ENCODE assay signal across 8 cellular contexts in genomic region chr3:155854147-155854940, GRCh38. TPM values are rescaled to one million over a fixed set of nuclear protein-coding genes. Genes with fewer than 3 reads are reported as not detected.
DNase-seq lines count a peak whose midpoint lies in the region; ATAC-seq and TF ChIP-seq lines count a peak whose summit lies in the region.

TSS of gene SLC33A1 (minus strand) at chr3:155854427. CDS start at chr3:155853997, 430 bp downstream.

- peak within 1 kb of the TSS; percentile 99 for H3K27ac Mint-ChIP-seq in neural progenitor cell

- peaks cover 3% of the 10 kb centered on the region for H3K36me3 Mint-ChIP-seq in neural progenitor cell

- H3K4me3 ChIP-seq in neural progenitor cell = peak within 1 kb of the TSS; percentile 87

- peaks cover 3% of the 10 kb centered on the region for H3K9me3 Mint-ChIP-seq in neural progenitor cell

- H3K4me1 ChIP-seq in foreskin keratinocyte (peaks cover 9% of the 10 kb centered on the region), neural progenitor cell (peaks cover 19% of the 10 kb centered on the region)

- CTCF ChIA-PET in HEK293T (lab: Yijun Ruan, JAX) = interaction anchor here (1.0 kb wide), 1 partner anchor 15 kb away, joined by 4 read pairs; no protein-coding TSS in a partner anchor

- POLR2A ChIA-PET in HEK293T (lab: Yijun Ruan, JAX) = interaction anchor here (1.8 to 2.1 kb wide), 2 partner anchors 16 to 48 kb away, joined by 11 to 12 read pairs; partner anchors contain the start of genes C3orf33 and GMPS

- ATAC-seq in foreskin keratinocyte = peak; percentile 95

- in situ Hi-C loops in SK-MEL-5 (cut with HindIII; ENCODE audit: low pct_unique_long_range_greater_than_20kb, low sequenced_read_pairs) = no loop called here

- H3K4me2 ChIP-seq in neural progenitor cell = peak within 1 kb of the TSS; percentile 96

- no peaks in the 10 kb centered on the region for H3K36me3 ChIP-seq in neural progenitor cell

- H3K27me3 ChIP-seq in foreskin keratinocyte (no peaks in the 10 kb centered on the region), neural progenitor cell (peaks cover 5% of the 10 kb centered on the region)

- H3K27ac ChIP-seq in foreskin keratinocyte = peak within 1 kb of the TSS; percentile 88
- peak within 1 kb of the TSS; percentile 0 for H3K27ac ChIP-seq in neural progenitor cell

- peaks cover 17% of the 10 kb centered on the region for H4K20me1 ChIP-seq in neural progenitor cell (ENCODE audit: low read depth)

- peaks cover 5% of the 10 kb centered on the region for H3K27me3 Mint-ChIP-seq in neural progenitor cell (ENCODE audit: insufficient read depth, low read depth)

- peak within 1 kb of the TSS; percentile 79 for H3K9ac ChIP-seq in neural progenitor cell

- peaks cover 26% of the 10 kb centered on the region for H3K4me1 Mint-ChIP-seq in neural progenitor cell

- H3K9me3 ChIP-seq in neural progenitor cell (ENCODE audit: low read depth) = no peaks in the 10 kb centered on the region

- TF ChIP-seq CTCF in foreskin keratinocyte (conservative IDR thresholded peaks at IDR 0.05) (peak; percentile 7), neural progenitor cell (IDR thresholded peaks at IDR 0.05) (no peak)

- H3K79me2 ChIP-seq in neural progenitor cell (ENCODE audit: low read depth) = peaks cover 47% of the 10 kb centered on the region

- H3F3A ChIP-seq in neural progenitor cell (ENCODE audit: low read depth) = peaks cover 13% of the 10 kb centered on the region

- peak within 1 kb of the TSS; percentile 99 for H3K4me3 Mint-ChIP-seq in neural progenitor cell

- DNase-seq in GF-D8 (lab: John Stamatoyannopoulos, UW) = peak; percentile 100
- DNase-seq in HEK293T (ENCODE audit: extremely low spot score) = peak; percentile 96
- DNase-seq in MV-4-11 (lab: John Stamatoyannopoulos, UW) = peak; percentile 99
- peak; percentile 99 for DNase-seq in SK-MEL-5 (ENCODE audit: low read depth, low spot score)
- DNase-seq in activated naive CD4-positive, alpha-beta T cell treated with Interleukin-2 at 50 U/mL for 16 hours = peak; percentile 99
- DNase-seq in foreskin keratinocyte = peak; percentile 98 to 99
- DNase-seq in neural progenitor cell (ENCODE audit: low spot score) = peak; percentile 98
- peak; percentile 99 for DNase-seq in stromal cell of bone marrow (ENCODE audit: low read depth)

- H2AFZ ChIP-seq in neural progenitor cell (replicated peaks) = peak within 1 kb of the TSS; percentile 90

TF ChIP-seq in HEK293T, 16 proteins besides CTCF, POLR2A, EP300 and RAD21:
- TF ChIP-seq SUZ12 (IDR thresholded peaks at IDR 0.05) (no peak), CTBP1 (IDR thresholded peaks at IDR 0.05; ENCODE audit: borderline replicate concordance) (peak; percentile 93), PKNOX1 (IDR thresholded peaks at IDR 0.05) (peak; percentile 85), L3MBTL2 (conservative IDR thresholded peaks at IDR 0.05) (peak; percentile 94), NFRKB (IDR thresholded peaks at IDR 0.05) (no peak), HDGF (IDR thresholded peaks at IDR 0.05; ENCODE audit: borderline replicate concordance) (no peak), ARNT (IDR thresholded peaks at IDR 0.05) (0 out of 2 replicates have a peak, but pooled peaks have one; percentile 61), ELF4 (IDR thresholded peaks at IDR 0.05) (peak; percentile 59; the same call in 1 of the 2 replicates)
TF ChIP-seq in HEK293T: peak in this region for 5.

RNA-seq across cellular contexts. Expression of gene SLC33A1, which starts in this region (rescaled TPM):
- 60.9 and 66.0 TPM in 2 replicates for total RNA-seq in SK-MEL-5 (2014; rRNA removed; shearing (Covaris generic))
- polyA plus RNA-seq in SK-MEL-5 (2015; cell fraction: cytosol; rRNA removed) = 38.7 and 39.7 TPM in 2 replicates
- polyA plus RNA-seq in SK-MEL-5 (2015; cell fraction: nucleus; rRNA removed) = 37.2 and 43.8 TPM in 2 replicates
- 32.6 and 39.5 TPM in 2 replicates for total RNA-seq in foreskin keratinocyte
- polyA plus RNA-seq in foreskin keratinocyte = 10.7 and 10.9 TPM in 2 replicates
- total RNA-seq in neural progenitor cell (ENCODE audit: low replicate concordance) = 21.8 and 27.4 TPM in 2 replicates

Comparison
In these comparisons a context has a peak if more than half of its experiments do, and no peak if none do; other contexts are left out.
1. Peak in every context shown above with its lines: DNase-seq, ATAC-seq, H3K4me3 ChIP-seq and H3K27ac ChIP-seq.